Comparison of ENCODE assay signal across 8 cellular contexts in genomic region chr3:138114988-138115971, GRCh38. TPM values are rescaled to one million over a fixed set of nuclear protein-coding genes. Genes with fewer than 3 reads are reported as not detected.
DNase-seq lines count a peak whose midpoint lies in the region; ATAC-seq and TF ChIP-seq lines count a peak whose summit lies in the region.

Gene DZIP1L, minus strand, starts transcription at chr3:138115608. Its CDS starts 11,637 bp downstream, at chr3:138103971.

- DNase-seq in DMS153 treated with DMSO at 0.1 percent for 48 hours (lab: John Stamatoyannopoulos, UW; ENCODE audit: unreplicated experiment) (peak; percentile 39), DMS153 (lab: John Stamatoyannopoulos, UW) (no peak), HFF-Myc (ENCODE audit: extremely low read depth, low read depth) (no peak), NB4 (ENCODE audit: low read depth) (peak; percentile 73), T1000 (lab: John Stamatoyannopoulos, UW) (peak; percentile 69), left lung (peak; percentile 79 to 95)
- DNase-seq in stimulated activated CD8-positive, alpha-beta memory T cell treated with anti-CD3 and anti-CD28 coated beads, Interleukin-2, amount 100 ng/mL, for 48 hours (ENCODE audit: low read depth in 2 of 2) = peak; percentile 13 to 26

- no peak for TF ChIP-seq POLR2A in NB4 (IDR thresholded peaks at IDR 0.05; ENCODE audit: extremely low read depth, insufficient read length)

- H3K27ac Mint-ChIP-seq in dendritic cell treated with granulocyte-macrophage colony-stimulating factor and Interleukin-4, amounts not matched to agents 40 ng/mL and 50 ng/mL, for 4 days = peak within 1 kb of the TSS; percentile 95

- H3K4me1 Mint-ChIP-seq in dendritic cell treated with granulocyte-macrophage colony-stimulating factor and Interleukin-4, amounts not matched to agents 40 ng/mL and 50 ng/mL, for 4 days (ENCODE audit: low read depth) = peaks cover 57% of the 10 kb centered on the region

- H3K27ac ChIP-seq in left lung = peak within 1 kb of the TSS; percentile 78 to 90

- no peaks in the 10 kb centered on the region for H3K9me3 Mint-ChIP-seq in dendritic cell treated with granulocyte-macrophage colony-stimulating factor and Interleukin-4, amounts not matched to agents 40 ng/mL and 50 ng/mL, for 4 days

- intact Hi-C loops in dendritic cell treated with granulocyte-macrophage colony-stimulating factor and Interleukin-4, amounts not matched to agents 40 ng/mL and 50 ng/mL, for 4 days (cut with micrococcal nuclease) = loop anchor here (1.0 to 10.0 kb wide), 4 partner anchors 34 to 110 kb away; partner anchors contain the start of genes ARMC8 and DBR1
- intact Hi-C loops in left lung (cut with DNase I) = loop anchor here in 1 of 2 donors (5.0 kb wide), 1 partner anchor 48 kb away; no protein-coding TSS in a partner anchor

- no peaks in the 10 kb centered on the region for H3K9me3 ChIP-seq in left lung

- H3K4me3 ChIP-seq in HFF-Myc (replicated peaks; ENCODE audit: low read depth, low read length) = peak within 1 kb of the TSS; percentile 74
- peak within 1 kb of the TSS; percentile 55 for H3K4me3 ChIP-seq in NB4 (ENCODE audit: low read depth, low read length)
- H3K4me3 ChIP-seq in left lung = peak within 1 kb of the TSS; percentile 66 to 81

- TF ChIP-seq CTCF in HFF-Myc (IDR thresholded peaks at IDR 0.05; ENCODE audit: low read depth, low read length, missing control alignments) (no peak), NB4 (IDR thresholded peaks at IDR 0.05; ENCODE audit: low read depth, low read length) (peak; percentile 28), left lung (IDR thresholded peaks at IDR 0.05) (peak; percentile 45 to 80)

- peak within 1 kb of the TSS; percentile 98 for H3K4me3 Mint-ChIP-seq in dendritic cell treated with granulocyte-macrophage colony-stimulating factor and Interleukin-4, amounts not matched to agents 40 ng/mL and 50 ng/mL, for 4 days

- no peaks in the 10 kb centered on the region for H3K27me3 ChIP-seq in left lung

- peaks cover 6 to 25% of the 10 kb centered on the region in 2 donors for H3K4me1 ChIP-seq in left lung

- peak; percentile 95 for ATAC-seq in left lung

- H3K27me3 Mint-ChIP-seq in dendritic cell treated with granulocyte-macrophage colony-stimulating factor and Interleukin-4, amounts not matched to agents 40 ng/mL and 50 ng/mL, for 4 days = no peaks in the 10 kb centered on the region

- H3K36me3 ChIP-seq in left lung = no peaks in the 10 kb centered on the region

- H3K36me3 Mint-ChIP-seq in dendritic cell treated with granulocyte-macrophage colony-stimulating factor and Interleukin-4, amounts not matched to agents 40 ng/mL and 50 ng/mL, for 4 days (ENCODE audit: low read depth) = peaks cover 26% of the 10 kb centered on the region

RNA-seq across cellular contexts. Expression of gene DZIP1L, which starts in this region (rescaled TPM):
- total RNA-seq in left lung = 10 to 100 TPM; 14.0 to 16.6 TPM

Comparison
In these comparisons a context has a peak if more than half of its experiments do, and no peak if none do; other contexts are left out.
1. DNase-seq: peak in DMS153 treated with DMSO at 0.1 percent for 48 hours (single experiment), NB4 (single experiment), T1000 (single experiment), left lung (2 of 2) and stimulated activated CD8-positive, alpha-beta memory T cell treated with anti-CD3 and anti-CD28 coated beads, Interleukin-2, amount 100 ng/mL, for 48 hours (2 of 2); none in DMS153 (single experiment) and HFF-Myc (single experiment).
2. Peak in every context shown above with its lines, with median percentiles within 50 percentile points of each other: H3K4me3 ChIP-seq.